In genomic region chr7:131688738-131689661, GRCh38 we compare ENCODE assay signal across 8 cellular contexts.
DNase-seq lines count a peak whose midpoint lies in the region; ATAC-seq and TF ChIP-seq lines count a peak whose summit lies in the region.

No MANE protein-coding gene starts in this region.

- peak; percentile 35 for DNase-seq in DMS153 (lab: John Stamatoyannopoulos, UW)
- peak; percentile 87 for DNase-seq in HEK293T (ENCODE audit: extremely low spot score)
- DNase-seq in NCI-H460 (ENCODE audit: extremely low read depth, low read depth): peak; percentile 68
- DNase-seq in activated CD4-positive, alpha-beta T cell treated with anti-CD3 and anti-CD28 coated beads, Interleukin-2, amount 50 U/mL, for 48 hours: peak; percentile 64 to 71
- DNase-seq in ecto neural progenitor cell (ENCODE audit: low spot score): peak; percentile 86
- peak; percentile 72 for DNase-seq in medulla oblongata (ENCODE audit: extremely low spot score)
- DNase-seq in stimulated activated CD8-positive, alpha-beta memory T cell treated with anti-CD3 and anti-CD28 coated beads, Interleukin-4, amount 100 ng/mL, for 1 hour (ENCODE audit: low read depth in 2 of 2, low spot score in 1 of 2): peak; percentile 28 to 36

- POLR2A ChIA-PET in HEK293T (lab: Yijun Ruan, JAX): interaction anchor here (1.1 kb wide), 1 partner anchor 885 kb away, joined by 3 read pairs; no protein-coding TSS in a partner anchor

- CTCF ChIA-PET in HEK293T (lab: Yijun Ruan, JAX): interaction anchor here (0.6 to 1.8 kb wide), 10 partner anchors 8 to 892 kb away, joined by 3 to 7 read pairs (median 4); no protein-coding TSS in a partner anchor

- no peak for ATAC-seq in GM21619 (IDR thresholded peaks at IDR 0.05; ENCODE audit: unreplicated experiment)

TF ChIP-seq in HEK293T, 16 proteins besides CTCF, POLR2A, EP300 and RAD21:
- TF ChIP-seq HDGF (IDR thresholded peaks at IDR 0.05; ENCODE audit: borderline replicate concordance) (no peak), SP1 (IDR thresholded peaks at IDR 0.05) (no peak), TARDBP (IDR thresholded peaks at IDR 0.05) (no peak), FOXK2 (IDR thresholded peaks at IDR 0.05) (no peak), NFRKB (IDR thresholded peaks at IDR 0.05) (no peak)

Comparison
In these comparisons a context has a peak if more than half of its experiments do, and no peak if none do; other contexts are left out.
1. DNase-seq: peak in every context shown above with its lines; median percentile 87 in HEK293T; 86 in ecto neural progenitor cell; 72 in medulla oblongata; 68 in NCI-H460; 68 in activated CD4-positive, alpha-beta T cell treated with anti-CD3 and anti-CD28 coated beads, Interleukin-2, amount 50 U/mL, for 48 hours; 35 in DMS153; 32 in stimulated activated CD8-positive, alpha-beta memory T cell treated with anti-CD3 and anti-CD28 coated beads, Interleukin-4, amount 100 ng/mL, for 1 hour.